In genomic region chr14:94376108-94376975, GRCh38 we compare ENCODE assay signal across 1 cellular context.
TF ChIP-seq lines count a peak whose summit lies in the region.

No MANE protein-coding gene starts in this region.

TF ChIP-seq in IMR-90, 13 proteins besides CTCF, POLR2A, EP300 and RAD21 (continued from another document):
- TF ChIP-seq ELK1 (IDR thresholded peaks at IDR 0.05; ENCODE audit: borderline replicate concordance, low read depth, low read length) (no peak), NFE2L2 (IDR thresholded peaks at IDR 0.05; ENCODE audit: low read depth, low read length) (no peak), RCOR1 (IDR thresholded peaks at IDR 0.05; ENCODE audit: insufficient replicate concordance, low read length) (no peak), MXI1 (IDR thresholded peaks at IDR 0.05; ENCODE audit: borderline replicate concordance, low read depth, low read length) (no peak)
TF ChIP-seq in IMR-90: peak in this region for 0.
